ENCODE assay signal across 23 cellular contexts in the genomic region with DNA sequence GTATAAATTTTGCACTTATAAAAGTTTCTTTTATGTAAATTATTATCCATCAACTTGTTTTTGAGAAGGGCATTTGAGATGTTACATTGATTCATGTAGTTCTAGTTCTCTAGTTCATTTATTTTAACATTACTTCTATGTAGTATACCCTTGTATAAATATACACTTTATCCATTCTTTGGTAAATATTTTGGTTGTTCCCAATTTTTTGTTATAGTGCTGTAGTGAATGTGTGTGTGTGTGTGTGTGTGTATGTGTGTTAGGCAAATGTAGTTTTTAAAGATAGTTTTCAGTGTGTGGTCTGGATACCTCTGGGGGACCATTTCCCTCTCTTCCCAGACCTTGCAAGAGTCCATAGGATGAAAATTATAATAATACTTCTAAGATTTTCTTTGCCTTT.
"Had no signal": no experiment of that assay in that cellular context is flagged by ENCODE, and none has a peak within 500 bp of the region (broad histone marks: within the 10 kb centered on the region; RNA-seq: fewer than 3 reads in every experiment).

No MANE protein-coding gene starts in this region.

- H3K4me1 ChIP-seq: heart left ventricle, left lung, lower lobe of right lung had no signal

- H3K4me3 ChIP-seq: coronary artery, dorsolateral prefrontal cortex, esophagus squamous epithelium, gastroesophageal sphincter, heart left ventricle, hepatocyte, left lung, lower lobe of right lung, mucosa of descending colon had no signal

- DNase-seq: dermis blood vessel endothelial cell; dorsolateral prefrontal cortex; effector CD4-positive, alpha-beta T cell; effector memory CD4-positive, alpha-beta T cell; esophagus squamous epithelium; foreskin fibroblast; foreskin melanocyte; heart left ventricle; hypothalamus; immature natural killer cell; left cardiac atrium; left lung; left ventricle myocardium superior; lower lobe of right lung; mesenchymal stem cell; mucosa of descending colon; naive B cell had no signal

- H2AFZ ChIP-seq: hepatocyte had no signal

- H3K36me3 ChIP-seq: esophagus squamous epithelium, gastroesophageal sphincter, heart left ventricle, left lung, lower lobe of right lung had no signal

- H3K27ac ChIP-seq: coronary artery, dorsolateral prefrontal cortex, heart left ventricle, hepatocyte, left lung, lower lobe of right lung had no signal

- H3K9me3 ChIP-seq: esophagus squamous epithelium, gastroesophageal sphincter, left lung, lower lobe of right lung, mucosa of descending colon had no signal

- H3K27me3 ChIP-seq: dorsolateral prefrontal cortex, esophagus squamous epithelium, gastroesophageal sphincter, heart left ventricle, hepatocyte, left lung had no signal

- FAIRE-seq: colon, endothelial cell of umbilical vein, keratinocyte had no signal

- H3K4me2 ChIP-seq: hepatocyte had no signal

- ATAC-seq: gastroesophageal sphincter, heart left ventricle, left cardiac atrium, left lung, left ventricle myocardium superior, lower lobe of right lung, mucosa of descending colon had no signal
